6 cellular contexts compared by ENCODE assay signal in the genomic region with DNA sequence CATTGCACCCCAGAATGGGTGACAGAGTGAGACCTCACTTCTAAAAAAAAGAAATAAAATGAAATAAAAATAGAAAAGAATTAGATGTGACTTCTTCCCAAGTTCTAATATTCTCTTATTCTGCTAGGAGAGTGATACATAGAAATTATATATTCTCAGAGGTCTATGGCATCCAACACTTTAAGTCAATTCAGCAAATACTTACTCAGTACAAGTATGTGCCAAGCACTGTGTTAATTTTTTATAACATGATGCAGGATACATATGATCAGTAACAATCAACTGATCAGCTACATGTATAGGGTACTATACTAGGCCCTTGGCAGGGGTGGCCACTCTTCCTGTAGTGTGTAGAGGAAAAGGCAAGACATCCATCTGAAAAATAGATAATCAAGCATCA.
"Had no signal": no experiment of that assay in that cellular context is flagged by ENCODE, and none has a peak within 500 bp of the region (broad histone marks: within the 10 kb centered on the region; RNA-seq: fewer than 3 reads in every experiment).

No MANE protein-coding gene starts in this region.

- FAIRE-seq: HTR-8/SVneo had no signal

- H3K27ac ChIP-seq: HL-60, KMS-11 had no signal

- H3K9ac ChIP-seq: KMS-11 had no signal

- DNase-seq: IMR-90, KBM-7, KG1 had no signal

- H3K4me2 ChIP-seq: KMS-11 had no signal
